Comparison of ENCODE assay signal across 1 cellular context in the genomic region with DNA sequence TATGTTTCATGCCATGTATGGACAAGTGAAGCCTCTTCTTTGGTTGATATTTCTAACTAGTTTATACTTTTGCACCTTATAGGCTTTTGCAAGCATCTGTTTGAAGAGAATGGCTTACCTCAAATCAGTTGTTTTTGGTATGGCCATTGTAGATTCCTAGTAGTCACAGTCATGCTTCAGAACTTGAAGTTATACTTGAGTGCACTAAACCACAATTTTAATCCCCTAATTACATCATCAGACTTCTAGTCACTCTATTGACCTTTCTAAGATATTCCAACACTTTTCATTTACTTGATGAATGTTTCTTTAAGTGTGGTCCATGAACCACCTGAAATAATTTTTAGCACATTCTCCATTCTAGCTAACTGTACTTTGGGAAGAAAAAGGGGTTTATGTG.
TF ChIP-seq lines count a peak whose summit lies in the region.

No MANE protein-coding gene starts in this region.

TF ChIP-seq in GM12878, 131 proteins besides CTCF, POLR2A, EP300 and RAD21:
- TF ChIP-seq, protein P1, sequence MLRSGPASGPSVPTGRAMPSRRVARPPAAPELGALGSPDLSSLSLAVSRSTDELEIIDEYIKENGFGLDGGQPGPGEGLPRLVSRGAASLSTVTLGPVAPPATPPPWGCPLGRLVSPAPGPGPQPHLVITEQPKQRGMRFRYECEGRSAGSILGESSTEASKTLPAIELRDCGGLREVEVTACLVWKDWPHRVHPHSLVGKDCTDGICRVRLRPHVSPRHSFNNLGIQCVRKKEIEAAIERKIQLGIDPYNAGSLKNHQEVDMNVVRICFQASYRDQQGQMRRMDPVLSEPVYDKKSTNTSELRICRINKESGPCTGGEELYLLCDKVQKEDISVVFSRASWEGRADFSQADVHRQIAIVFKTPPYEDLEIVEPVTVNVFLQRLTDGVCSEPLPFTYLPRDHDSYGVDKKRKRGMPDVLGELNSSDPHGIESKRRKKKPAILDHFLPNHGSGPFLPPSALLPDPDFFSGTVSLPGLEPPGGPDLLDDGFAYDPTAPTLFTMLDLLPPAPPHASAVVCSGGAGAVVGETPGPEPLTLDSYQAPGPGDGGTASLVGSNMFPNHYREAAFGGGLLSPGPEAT (IDR thresholded peaks at IDR 0.05; ENCODE audit: low read depth): no peak
- TF ChIP-seq RUNX3 (IDR thresholded peaks at IDR 0.05; ENCODE audit: low read length): peak; percentile 66
TF ChIP-seq in GM12878: peak in this region for 1.
